ENCODE assay signal across 1 cellular context in genomic region chr2:129712586-129712985, GRCh38.
TF ChIP-seq lines count a peak whose summit lies in the region.

No MANE protein-coding gene starts in this region.

TF ChIP-seq in H1, 55 proteins besides CTCF, POLR2A, EP300 and RAD21:
- TF ChIP-seq BRCA1 (IDR thresholded peaks at IDR 0.05; ENCODE audit: low read depth, low read length), result no peak
- no peak for TF ChIP-seq SUZ12 (IDR thresholded peaks at IDR 0.05; ENCODE audit: low read length)
- TF ChIP-seq RNF2 (IDR thresholded peaks at IDR 0.05; ENCODE audit: borderline replicate concordance, low read depth, low read length, missing control alignments, poor library complexity, severe bottlenecking), result no peak
- TF ChIP-seq NANOG (IDR thresholded peaks at IDR 0.05; ENCODE audit: insufficient read depth, low read depth, low read length, poor library complexity, severe bottlenecking), result no peak
- TF ChIP-seq CREB1 (IDR thresholded peaks at IDR 0.05), result no peak
- no peak for TF ChIP-seq ATF3 (IDR thresholded peaks at IDR 0.05; ENCODE audit: insufficient read depth, low read depth, low read length)
- TF ChIP-seq RFX5 (IDR thresholded peaks at IDR 0.05; ENCODE audit: borderline replicate concordance, low read depth, low read length), result no peak
- TF ChIP-seq RBBP5 (IDR thresholded peaks at IDR 0.05; ENCODE audit: borderline replicate concordance, low read depth, low read length), result no peak
- TF ChIP-seq SP4 (IDR thresholded peaks at IDR 0.05; ENCODE audit: low read length), result no peak
- no peak for TF ChIP-seq YY1 (IDR thresholded peaks at IDR 0.05; ENCODE audit: low read depth, low read length)
- no peak for TF ChIP-seq TAF7 (optimal IDR thresholded peaks at IDR 0.05; ENCODE audit: borderline replicate concordance, low read depth, low read length)
- TF ChIP-seq PHF8 (conservative IDR thresholded peaks at IDR 0.05; ENCODE audit: low read depth, low read length), result no peak
- no peak for TF ChIP-seq POLR2AphosphoS5 (IDR thresholded peaks at IDR 0.05; ENCODE audit: low read depth, low read length)
TF ChIP-seq in H1: peak in this region for 0.
